31 cellular contexts compared by ENCODE assay signal in the genomic region with DNA sequence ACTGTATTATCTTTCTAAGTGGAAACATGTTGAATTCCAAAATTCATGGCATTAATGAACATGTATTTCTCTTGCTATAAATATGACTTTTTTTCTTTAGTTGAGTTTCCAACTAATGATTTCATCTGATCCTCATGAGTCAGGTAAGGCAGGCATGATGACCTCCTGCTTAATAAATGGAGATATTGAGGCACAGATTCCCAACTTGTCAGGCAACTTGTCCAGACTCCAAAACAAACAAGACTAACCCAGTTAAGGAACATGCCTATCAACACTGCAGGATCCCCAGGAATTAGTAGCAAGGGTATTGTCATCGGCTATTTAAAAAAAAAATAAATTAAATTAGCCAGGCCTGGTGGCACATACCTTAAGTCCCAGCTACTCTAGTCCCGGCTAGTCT.
"Had no signal": no experiment of that assay in that cellular context is flagged by ENCODE, and none has a peak within 500 bp of the region (broad histone marks: within the 10 kb centered on the region; RNA-seq: fewer than 3 reads in every experiment).

No MANE protein-coding gene starts in this region.

- H3K27ac ChIP-seq: adrenal gland, body of pancreas, cardiac muscle cell, colonic mucosa had no signal

- H3K4me3 ChIP-seq: adrenal gland, body of pancreas, cardiac muscle cell, colonic mucosa had no signal

- H3K27me3 ChIP-seq: adrenal gland, body of pancreas, cardiac muscle cell, colonic mucosa had no signal

- DNase-seq: activated CD4-positive, alpha-beta memory T cell treated with anti-CD3 and anti-CD28 coated beads for 36 hours; activated CD4-positive, alpha-beta T cell treated with anti-CD3 and anti-CD28 coated beads for 36 hours; activated CD4-positive, alpha-beta T cell treated with anti-CD3 and anti-CD28 coated beads, Interleukin-2, amount 10 ng/mL, durations not matched to agents 24 days and 14 days; activated CD4-positive, CD25-positive, alpha-beta regulatory T cell; activated CD4-positive, CD25-positive, alpha-beta regulatory T cell treated with anti-CD3 and anti-CD28 coated beads, Interleukin-2, amount 50 U/mL, for 72 hours; activated CD8-positive, alpha-beta memory T cell treated with anti-CD3 and anti-CD28 coated beads, Interleukin-2, amount 10 ng/mL, durations not matched to agents 7 days and 5 days; activated CD8-positive, alpha-beta memory T cell treated with anti-CD3 and anti-CD28 coated beads, Interleukin-2, amount 50 U/mL, for 4 hours; activated CD8-positive, alpha-beta T cell treated with anti-CD3 and anti-CD28 coated beads, Interleukin-2, amount 10 ng/mL, durations not matched to agents 7 days and 5 days; activated effector memory CD4-positive, alpha-beta T cell treated with anti-CD3 and anti-CD28 coated beads, Interleukin-2, amount 50 U/mL, for 16 hours; activated naive CD4-positive, alpha-beta T cell treated with anti-CD3 and anti-CD28 coated beads for 36 hours; activated naive CD8-positive, alpha-beta T cell treated with anti-CD3 and anti-CD28 coated beads for 36 hours; activated naive CD8-positive, alpha-beta T cell treated with anti-CD3 and anti-CD28 coated beads, Interleukin-2, amount 50 U/mL, for 24 hours; activated T-cell treated with anti-CD3 and anti-CD28 coated beads, Interleukin-2, amount 50 U/mL, for 1 hour; activated T-cell treated with anti-CD3 and anti-CD28 coated beads, Interleukin-2, amount 50 U/mL, for 48 hours; adrenal gland; amygdala; aorta; body of pancreas; central memory CD4-positive, alpha-beta T cell; cerebellar nuclear complex; colonic mucosa; effector CD8-positive, alpha-beta T cell; foreskin fibroblast; head of caudate nucleus; T-helper 17 cell; T1000 had no signal

- H3K4me1 ChIP-seq: adrenal gland, colonic mucosa had no signal

- ATAC-seq: activated CD4-positive, alpha-beta T cell treated with anti-CD3 and anti-CD28 coated beads for 36 hours; activated CD8-positive, alpha-beta memory T cell treated with anti-CD3 and anti-CD28 coated beads, Interleukin-2, amount 10 ng/mL, durations not matched to agents 7 days and 5 days; activated CD8-positive, alpha-beta T cell treated with anti-CD3 and anti-CD28 coated beads, Interleukin-2, amount 10 ng/mL, durations not matched to agents 7 days and 5 days; activated naive CD8-positive, alpha-beta T cell treated with anti-CD3 and anti-CD28 coated beads, Interleukin-2, amount 50 U/mL, for 24 hours; body of pancreas; esophagus mucosa; T-helper 17 cell had no signal

- H3K9me3 ChIP-seq: adrenal gland, body of pancreas, colonic mucosa had no signal

- H3K36me3 ChIP-seq: adrenal gland, cardiac muscle cell, colonic mucosa had no signal

- FAIRE-seq: endometrium, endothelial cell of umbilical vein, frontal cortex had no signal
